22 cellular contexts compared by ENCODE assay signal in genomic region chr12:10551375-10551774, GRCh38.
"Had no signal": no experiment of that assay in that cellular context is flagged by ENCODE, and none has a peak within 500 bp of the region (broad histone marks: within the 10 kb centered on the region; RNA-seq: fewer than 3 reads in every experiment).

No MANE protein-coding gene starts in this region.

- H3K36me3 ChIP-seq: heart left ventricle, lower lobe of right lung, transverse colon had no signal

- FAIRE-seq: endometrium had no signal

- H3K27me3 Mint-ChIP-seq: dendritic cell treated with granulocyte-macrophage colony-stimulating factor and Interleukin-4, amounts not matched to agents 40 ng/mL and 50 ng/mL, for 4 days; naive B cell; progenitor cell of endocrine pancreas; stimulated activated naive CD8-positive, alpha-beta T cell treated with anti-CD3 and anti-CD28 coated beads, Interleukin-15, amount 100 ng/mL, for 72 hours had no signal

- H3K4me3 ChIP-seq: lower lobe of right lung, transverse colon had no signal

- H3K9me3 Mint-ChIP-seq: activated naive CD4-positive, alpha-beta T cell treated with anti-CD3 and anti-CD28 coated beads, Interleukin-2, amount 50 U/mL, for 24 hours; brain; dendritic cell treated with granulocyte-macrophage colony-stimulating factor and Interleukin-4, amounts not matched to agents 40 ng/mL and 50 ng/mL, for 4 days had no signal

- H3K4me1 ChIP-seq: heart left ventricle, lower lobe of right lung, transverse colon had no signal

- H3K27ac ChIP-seq: heart left ventricle, lower lobe of right lung, transverse colon had no signal

- H3K9me3 ChIP-seq: heart left ventricle, lower lobe of right lung, transverse colon had no signal

- DNase-seq: activated CD4-positive, alpha-beta T cell treated with anti-CD3 and anti-CD28 coated beads for 1 hour; activated gamma-delta T cell treated with Interleukin-2 at 50 U/mL for 16 hours; activated T-cell treated with anti-CD3 and anti-CD28 coated beads, Interleukin-2, amount 50 U/mL, for 1 hour; anterior cingulate cortex; effector CD4-positive, alpha-beta T cell; islet precursor cell; left colon; lower lobe of right lung; naive B cell; retina; stimulated activated CD4-positive, alpha-beta T cell treated with anti-CD3 and anti-CD28 coated beads, Interleukin-12 subunit alpha, Interleukin-12 subunit beta, amount 100 ng/mL, for 4 hours; stimulated activated CD4-positive, alpha-beta T cell treated with anti-CD3 and anti-CD28 coated beads, Interleukin-4, amount 100 ng/mL, for 4 hours; stimulated activated naive CD8-positive, alpha-beta T cell treated with anti-CD3 and anti-CD28 coated beads, Interleukin-15, amount 100 ng/mL, for 72 hours; T-helper 9 cell; transverse colon had no signal

- H3K27ac Mint-ChIP-seq: activated naive CD4-positive, alpha-beta T cell treated with anti-CD3 and anti-CD28 coated beads, Interleukin-2, amount 50 U/mL, for 24 hours; brain; dendritic cell treated with granulocyte-macrophage colony-stimulating factor and Interleukin-4, amounts not matched to agents 40 ng/mL and 50 ng/mL, for 4 days; naive B cell; progenitor cell of endocrine pancreas; stimulated activated naive CD8-positive, alpha-beta T cell treated with anti-CD3 and anti-CD28 coated beads, Interleukin-15, amount 100 ng/mL, for 72 hours had no signal

- H3K4me1 Mint-ChIP-seq: brain, naive B cell, neural crest cell had no signal

- H3K36me3 Mint-ChIP-seq: brain, naive B cell had no signal

- H3K27me3 ChIP-seq: heart left ventricle, transverse colon had no signal

- ATAC-seq: heart left ventricle; left colon; stimulated activated naive CD8-positive, alpha-beta T cell treated with anti-CD3 and anti-CD28 coated beads, Interleukin-15, amount 100 ng/mL, for 72 hours had no signal

- H3K4me3 Mint-ChIP-seq: activated naive CD4-positive, alpha-beta T cell treated with anti-CD3 and anti-CD28 coated beads, Interleukin-2, amount 50 U/mL, for 24 hours; brain; dendritic cell treated with granulocyte-macrophage colony-stimulating factor and Interleukin-4, amounts not matched to agents 40 ng/mL and 50 ng/mL, for 4 days; naive B cell; neural crest cell had no signal
